ENCODE assay signal across 23 cellular contexts in the genomic region with DNA sequence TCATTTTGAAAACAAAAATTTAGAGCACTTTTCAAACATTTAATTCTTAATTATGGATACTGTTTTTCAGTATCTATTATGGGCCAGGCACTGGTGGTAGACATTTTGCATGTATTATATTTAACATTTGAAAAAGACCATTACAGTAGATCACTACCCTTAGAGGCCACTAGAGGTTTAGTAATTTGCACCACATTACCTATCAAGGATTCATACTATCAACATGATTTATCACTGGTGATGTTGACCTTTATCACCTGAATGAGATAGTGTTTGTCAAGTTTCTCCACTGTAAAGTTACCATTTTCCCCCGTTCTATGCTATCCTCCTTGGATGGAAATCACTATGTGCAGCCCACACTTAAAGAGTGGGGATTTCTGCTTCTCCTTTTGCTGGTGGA. TPM values are rescaled to one million over a fixed set of nuclear protein-coding genes. Genes with fewer than 3 reads are reported as not detected.
DNase-seq lines count a peak whose midpoint lies in the region; ATAC-seq and TF ChIP-seq lines count a peak whose summit lies in the region.
"Had no signal": no experiment of that assay in that cellular context is flagged by ENCODE, and none has a peak within 500 bp of the region (broad histone marks: within the 10 kb centered on the region; RNA-seq: fewer than 3 reads in every experiment).

No MANE protein-coding gene starts in this region.

- H3K9me3 Mint-ChIP-seq in activated CD8-positive, alpha-beta T cell treated with anti-CD3 and anti-CD28 coated beads for 36 hours, result no peaks in the 10 kb centered on the region
- no peaks in the 10 kb centered on the region for H3K9me3 Mint-ChIP-seq in activated CD8-positive, alpha-beta T cell treated with anti-CD3 and anti-CD28 coated beads, Interleukin-2, amount 10 ng/mL, durations not matched to agents 7 days and 5 days (ENCODE audit: insufficient read depth)
- no peaks in the 10 kb centered on the region for H3K9me3 Mint-ChIP-seq in type B pancreatic cell
- H3K9me3 Mint-ChIP-seq: activated naive CD4-positive, alpha-beta T cell treated with anti-CD3 and anti-CD28 coated beads, Interleukin-2, amount 50 U/mL, for 72 hours; T-cell had no signal

- H3K9me2 ChIP-seq in PC-3 (replicated peaks; ENCODE audit: low read length), result no peaks in the 10 kb centered on the region

- H3K4me3 ChIP-seq in PC-3 (ENCODE audit: low read length), result no peak overlapping the region
- H3K4me3 ChIP-seq in epithelial cell of esophagus (ENCODE audit: low read length), result no peak overlapping the region
- H3K4me3 ChIP-seq: A549, BLaER1, lung, psoas muscle had no signal

- no peaks in the 10 kb centered on the region for H3K36me3 ChIP-seq in PC-3 (ENCODE audit: low read depth, low read length)
- H3K36me3 ChIP-seq: BLaER1 had no signal

- no peaks in the 10 kb centered on the region for H4K20me1 ChIP-seq in PC-3 (ENCODE audit: low read length)
- H4K20me1 ChIP-seq: BLaER1 had no signal

- no peaks in the 10 kb centered on the region for H3K9me3 ChIP-seq in PC-3 (ENCODE audit: low read length)
- H3K9me3 ChIP-seq: A549, BLaER1, psoas muscle had no signal

- CTCF ChIA-PET in activated CD8-positive, alpha-beta T cell treated with anti-CD3 and anti-CD28 coated beads for 36 hours (lab: Charles Lee), result interaction anchor here (0.6 kb wide), 1 partner anchor 91 kb away, joined by 3 read pairs; no protein-coding TSS in a partner anchor
- CTCF ChIA-PET in activated CD8-positive, alpha-beta T cell treated with anti-CD3 and anti-CD28 coated beads, Interleukin-2, amount 10 ng/mL, durations not matched to agents 7 days and 5 days (lab: Charles Lee), result no interaction called here
- CTCF ChIA-PET in PC-3 (lab: Charles Lee), result no interaction called here

- DNase-seq in activated CD8-positive, alpha-beta T cell treated with anti-CD3 and anti-CD28 coated beads for 36 hours, result no peak
- DNase-seq in activated CD8-positive, alpha-beta T cell treated with anti-CD3 and anti-CD28 coated beads, Interleukin-2, amount 10 ng/mL, durations not matched to agents 7 days and 5 days, result no peak
- DNase-seq in PC-3, result no peak
- DNase-seq in epithelial cell of esophagus (ENCODE audit: low read depth), result no peak
- no peak for DNase-seq in type B pancreatic cell (ENCODE audit: extremely low spot score, unreplicated experiment)
- DNase-seq in GM03348 (ENCODE audit: low spot score), result no peak
- DNase-seq: activated CD4-positive, alpha-beta T cell treated with anti-CD3 and anti-CD28 coated beads for 4 hours; activated CD8-positive, alpha-beta memory T cell treated with anti-CD3 and anti-CD28 coated beads, Interleukin-2, amount 10 ng/mL, durations not matched to agents 7 days and 5 days; Calu3; cerebellar nuclear complex; kidney glomerular epithelial cell; NCI-H2107; NCI-H510A; psoas muscle; SIG-M5; stimulated activated CD4-positive, alpha-beta T cell treated with anti-CD3 and anti-CD28 coated beads, Interleukin-1b, Interleukin-23, amount 100 ng/mL, for 48 hours; T-cell had no signal

- BruUV-seq in PC-3 (replicated peaks; lab: Mats Ljungman, UMichigan), result no TSS peak

- POLR2A ChIA-PET in activated CD8-positive, alpha-beta T cell treated with anti-CD3 and anti-CD28 coated beads for 36 hours (lab: Charles Lee), result no interaction called here
- POLR2A ChIA-PET in activated CD8-positive, alpha-beta T cell treated with anti-CD3 and anti-CD28 coated beads, Interleukin-2, amount 10 ng/mL, durations not matched to agents 7 days and 5 days (lab: Charles Lee), result no interaction called here
- POLR2A ChIA-PET in PC-3 (lab: Charles Lee; ENCODE audit: unreplicated experiment), result no interaction called here

- peaks cover 9% of the 10 kb centered on the region for H3K79me2 ChIP-seq in PC-3 (ENCODE audit: low read length)

- no peak overlapping the region for H3K27ac Mint-ChIP-seq in activated CD8-positive, alpha-beta T cell treated with anti-CD3 and anti-CD28 coated beads for 36 hours
- no peak overlapping the region for H3K27ac Mint-ChIP-seq in activated CD8-positive, alpha-beta T cell treated with anti-CD3 and anti-CD28 coated beads, Interleukin-2, amount 10 ng/mL, durations not matched to agents 7 days and 5 days
- H3K27ac Mint-ChIP-seq in type B pancreatic cell, result no peak overlapping the region
- H3K27ac Mint-ChIP-seq: activated CD8-positive, alpha-beta memory T cell treated with anti-CD3 and anti-CD28 coated beads, Interleukin-2, amount 10 ng/mL, durations not matched to agents 7 days and 5 days; activated naive CD4-positive, alpha-beta T cell treated with anti-CD3 and anti-CD28 coated beads, Interleukin-2, amount 50 U/mL, for 72 hours; T-cell had no signal

- peaks cover 25% of the 10 kb centered on the region for H3K4me1 Mint-ChIP-seq in activated CD8-positive, alpha-beta T cell treated with anti-CD3 and anti-CD28 coated beads for 36 hours (ENCODE audit: low read depth)
- peaks cover 27% of the 10 kb centered on the region for H3K4me1 Mint-ChIP-seq in activated CD8-positive, alpha-beta T cell treated with anti-CD3 and anti-CD28 coated beads, Interleukin-2, amount 10 ng/mL, durations not matched to agents 7 days and 5 days (ENCODE audit: low read depth)
- peaks cover 11% of the 10 kb centered on the region for H3K4me1 Mint-ChIP-seq in type B pancreatic cell (ENCODE audit: unreplicated experiment)

- no peak overlapping the region for H3K4me2 ChIP-seq in PC-3 (ENCODE audit: low read length)
- H3K4me2 ChIP-seq: A549, BLaER1 had no signal

- intact Hi-C loops in activated CD8-positive, alpha-beta T cell treated with anti-CD3 and anti-CD28 coated beads for 36 hours (cut with micrococcal nuclease), result loop anchor here (10.0 kb wide), 1 partner anchor 170 kb away; no protein-coding TSS in a partner anchor
- intact Hi-C loops in PC-3 (cut with micrococcal nuclease), result loop anchor here (5.0 kb wide), 1 partner anchor 172 kb away; no protein-coding TSS in a partner anchor

- no peak overlapping the region for H3K27ac ChIP-seq in PC-3 (ENCODE audit: low read length)
- H3K27ac ChIP-seq: A549, BLaER1, psoas muscle had no signal

- no peak overlapping the region for H2AFZ ChIP-seq in PC-3 (ENCODE audit: low read length)

- H3F3A ChIP-seq in PC-3 (ENCODE audit: low read length, unreplicated experiment), result no peaks in the 10 kb centered on the region

- TF ChIP-seq CTCF in activated CD8-positive, alpha-beta T cell treated with anti-CD3 and anti-CD28 coated beads for 36 hours (IDR thresholded peaks at IDR 0.05), result peak; percentile 22
- TF ChIP-seq CTCF in PC-3 (conservative IDR thresholded peaks at IDR 0.05; ENCODE audit: low read depth, low read length) (peak; percentile 36; the same call in 1 of the 2 replicates), epithelial cell of esophagus (IDR thresholded peaks at IDR 0.05; ENCODE audit: insufficient read depth, low read depth, low read length, missing control alignments) (peak; percentile 18), type B pancreatic cell (conservative IDR thresholded peaks at IDR 0.05) (peak; percentile 59)

- peaks cover 2% of the 10 kb centered on the region for H3K27me3 Mint-ChIP-seq in activated CD8-positive, alpha-beta T cell treated with anti-CD3 and anti-CD28 coated beads for 36 hours
- no peaks in the 10 kb centered on the region for H3K27me3 Mint-ChIP-seq in activated CD8-positive, alpha-beta T cell treated with anti-CD3 and anti-CD28 coated beads, Interleukin-2, amount 10 ng/mL, durations not matched to agents 7 days and 5 days (ENCODE audit: low read depth)
- no peaks in the 10 kb centered on the region for H3K27me3 Mint-ChIP-seq in type B pancreatic cell
- H3K27me3 Mint-ChIP-seq: T-cell had no signal

- H3K4me1 ChIP-seq in PC-3 (ENCODE audit: insufficient read depth, low read length), result peaks cover 32% of the 10 kb centered on the region

- H3K27me3 ChIP-seq in PC-3 (ENCODE audit: low read length), result no peaks in the 10 kb centered on the region
- H3K27me3 ChIP-seq: BLaER1 had no signal

- H3K9ac ChIP-seq in PC-3 (ENCODE audit: low read length), result no peak overlapping the region
- H3K9ac ChIP-seq: BLaER1 had no signal

- no peak for ATAC-seq in activated CD8-positive, alpha-beta T cell treated with anti-CD3 and anti-CD28 coated beads for 36 hours
- no peak for ATAC-seq in activated CD8-positive, alpha-beta T cell treated with anti-CD3 and anti-CD28 coated beads, Interleukin-2, amount 10 ng/mL, durations not matched to agents 7 days and 5 days
- ATAC-seq in PC-3, result no peak
- ATAC-seq in HG03159 (IDR thresholded peaks at IDR 0.05; ENCODE audit: unreplicated experiment), result no peak
- ATAC-seq in GM21360 (IDR thresholded peaks at IDR 0.05; ENCODE audit: unreplicated experiment), result no peak
- ATAC-seq: A549; activated CD8-positive, alpha-beta memory T cell treated with anti-CD3 and anti-CD28 coated beads, Interleukin-2, amount 10 ng/mL, durations not matched to agents 7 days and 5 days; activated naive CD4-positive, alpha-beta T cell treated with anti-CD3 and anti-CD28 coated beads, Interleukin-2, amount 50 U/mL, for 72 hours; psoas muscle; T-cell had no signal

- no peaks in the 10 kb centered on the region for H3K36me3 Mint-ChIP-seq in activated CD8-positive, alpha-beta T cell treated with anti-CD3 and anti-CD28 coated beads for 36 hours (ENCODE audit: low read depth)
- H3K36me3 Mint-ChIP-seq in activated CD8-positive, alpha-beta T cell treated with anti-CD3 and anti-CD28 coated beads, Interleukin-2, amount 10 ng/mL, durations not matched to agents 7 days and 5 days (ENCODE audit: low read depth), result peaks cover 8% of the 10 kb centered on the region
- H3K36me3 Mint-ChIP-seq in type B pancreatic cell, result no peaks in the 10 kb centered on the region
- H3K36me3 Mint-ChIP-seq: T-cell had no signal

- H3K4me3 Mint-ChIP-seq in activated CD8-positive, alpha-beta T cell treated with anti-CD3 and anti-CD28 coated beads for 36 hours, result no peak overlapping the region
- H3K4me3 Mint-ChIP-seq in activated CD8-positive, alpha-beta T cell treated with anti-CD3 and anti-CD28 coated beads, Interleukin-2, amount 10 ng/mL, durations not matched to agents 7 days and 5 days, result no peak overlapping the region
- no peak overlapping the region for H3K4me3 Mint-ChIP-seq in type B pancreatic cell
- H3K4me3 Mint-ChIP-seq: activated CD8-positive, alpha-beta memory T cell treated with anti-CD3 and anti-CD28 coated beads, Interleukin-2, amount 10 ng/mL, durations not matched to agents 7 days and 5 days; T-cell had no signal

RNA-seq across cellular contexts. Expression of gene SNX13, which starts 4.4 kb away (rescaled TPM):
- total RNA-seq in activated CD8-positive, alpha-beta T cell treated with anti-CD3 and anti-CD28 coated beads for 36 hours, result 10 to 100 TPM; 20.7 to 24.1 TPM
- 10 to 100 TPM; 24.2 to 24.5 TPM for total RNA-seq in activated CD8-positive, alpha-beta T cell treated with anti-CD3 and anti-CD28 coated beads, Interleukin-2, amount 10 ng/mL, durations not matched to agents 7 days and 5 days
- 26.1 and 33.9 TPM in 2 replicates for total RNA-seq in PC-3 (2014; rRNA removed)
- 48.9 and 49.8 TPM in 2 replicates for total RNA-seq in type B pancreatic cell (ENCODE audit: low replicate concordance)
